2 cellular contexts compared by ENCODE assay signal in the genomic region with DNA sequence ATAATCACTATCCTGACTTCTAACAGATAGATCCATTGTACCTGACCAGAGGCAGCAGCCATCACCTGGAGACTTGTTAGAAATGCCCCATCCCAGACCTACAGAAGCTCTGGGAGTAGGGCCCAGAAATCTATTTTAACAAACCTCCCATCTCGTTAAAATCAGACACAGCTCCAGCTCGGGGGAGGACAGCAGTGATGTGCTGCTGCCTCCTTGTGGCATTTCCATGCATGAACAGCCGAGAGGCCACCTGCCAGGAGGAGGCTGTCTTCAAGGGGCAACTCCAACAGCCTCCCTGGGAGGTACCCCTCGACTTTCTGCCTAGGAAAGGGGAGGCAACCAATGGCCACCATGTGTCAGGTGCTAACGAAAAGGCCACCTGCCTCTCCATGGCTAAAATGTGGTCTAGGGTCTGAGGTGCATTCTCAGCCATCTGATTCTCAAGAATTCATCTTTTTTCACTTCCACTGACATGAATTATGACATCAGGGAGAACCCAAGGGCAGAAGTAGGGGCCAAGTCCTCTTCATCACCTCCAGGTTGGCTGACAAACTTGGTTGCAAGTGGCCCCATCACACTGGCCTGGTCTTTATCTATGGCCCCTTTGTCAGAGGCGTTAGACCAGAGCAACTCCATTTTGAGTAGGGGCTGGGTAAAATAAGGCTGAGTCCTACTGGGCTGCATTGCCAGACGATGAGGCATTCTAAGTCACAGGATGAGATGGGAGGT.
TF ChIP-seq lines count a peak whose summit lies in the region.

No MANE protein-coding gene starts in this region.

TF ChIP-seq in GM12891, 5 proteins besides CTCF, POLR2A, EP300 and RAD21 (continued from another document):
- no peak for TF ChIP-seq POU2F2 (IDR thresholded peaks at IDR 0.05; ENCODE audit: low read depth, low read length)
- no peak for TF ChIP-seq POLR2AphosphoS5 (IDR thresholded peaks at IDR 0.05; ENCODE audit: low read depth, low read length)
- TF ChIP-seq SPI1 (IDR thresholded peaks at IDR 0.05; ENCODE audit: low read depth, low read length), result no peak
- TF ChIP-seq TAF1 (IDR thresholded peaks at IDR 0.05; ENCODE audit: low read depth, low read length), result no peak

TF ChIP-seq in H1, 55 proteins besides CTCF, POLR2A, EP300 and RAD21 (continued from another document):
- peak; percentile 39; the same call in 1 of the 2 replicates for TF ChIP-seq YY1 (IDR thresholded peaks at IDR 0.05; ENCODE audit: low read depth, low read length)
- no peak for TF ChIP-seq SAP30 (IDR thresholded peaks at IDR 0.05; ENCODE audit: insufficient read depth, insufficient replicate concordance, low read length)
- no peak for TF ChIP-seq TBP (IDR thresholded peaks at IDR 0.05; ENCODE audit: low read depth, low read length)
- TF ChIP-seq, protein P1, sequence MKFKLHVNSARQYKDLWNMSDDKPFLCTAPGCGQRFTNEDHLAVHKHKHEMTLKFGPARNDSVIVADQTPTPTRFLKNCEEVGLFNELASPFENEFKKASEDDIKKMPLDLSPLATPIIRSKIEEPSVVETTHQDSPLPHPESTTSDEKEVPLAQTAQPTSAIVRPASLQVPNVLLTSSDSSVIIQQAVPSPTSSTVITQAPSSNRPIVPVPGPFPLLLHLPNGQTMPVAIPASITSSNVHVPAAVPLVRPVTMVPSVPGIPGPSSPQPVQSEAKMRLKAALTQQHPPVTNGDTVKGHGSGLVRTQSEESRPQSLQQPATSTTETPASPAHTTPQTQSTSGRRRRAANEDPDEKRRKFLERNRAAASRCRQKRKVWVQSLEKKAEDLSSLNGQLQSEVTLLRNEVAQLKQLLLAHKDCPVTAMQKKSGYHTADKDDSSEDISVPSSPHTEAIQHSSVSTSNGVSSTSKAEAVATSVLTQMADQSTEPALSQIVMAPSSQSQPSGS (IDR thresholded peaks at IDR 0.05; ENCODE audit: low read length), result no peak
- 0 out of 2 replicates have a peak, but pooled peaks have one; percentile 36 for TF ChIP-seq TCF12 (IDR thresholded peaks at IDR 0.05; ENCODE audit: low read depth, low read length)
- TF ChIP-seq NANOG (IDR thresholded peaks at IDR 0.05; ENCODE audit: insufficient read depth, low read depth, low read length, poor library complexity, severe bottlenecking), result peak; percentile 17
